In the genomic region with DNA sequence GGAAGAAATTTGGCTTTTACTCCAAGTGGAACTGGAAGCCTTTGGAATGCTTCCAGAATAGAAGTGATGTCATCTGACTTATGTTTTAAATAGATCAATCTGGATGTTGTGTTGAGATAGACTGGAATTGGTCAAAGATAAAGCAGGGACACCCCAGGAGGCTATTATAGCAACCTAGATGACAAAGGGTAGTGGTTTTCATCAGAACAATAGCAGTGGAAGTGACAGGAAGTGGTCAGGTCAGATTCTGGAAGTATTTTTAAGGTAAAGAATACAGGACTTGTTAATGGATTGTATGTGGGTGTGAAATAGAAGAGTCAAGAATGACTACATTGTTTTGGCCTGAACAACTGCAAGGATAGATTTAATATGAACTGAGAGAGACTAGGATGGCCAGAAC, we compare ENCODE assay signal across 25 cellular contexts.
"Had no signal": no experiment of that assay in that cellular context is flagged by ENCODE, and none has a peak within 500 bp of the region (broad histone marks: within the 10 kb centered on the region; RNA-seq: fewer than 3 reads in every experiment).

No MANE protein-coding gene starts in this region.

- H3K9me3 ChIP-seq: gastroesophageal sphincter, heart left ventricle, mucosa of descending colon, suprapubic skin, transverse colon, uterus had no signal

- DNase-seq: activated CD4-positive, alpha-beta memory T cell treated with anti-CD3 and anti-CD28 coated beads, Interleukin-2, amount 10 ng/mL, durations not matched to agents 7 days and 5 days; activated CD4-positive, alpha-beta T cell treated with anti-CD3 and anti-CD28 coated beads, Interleukin-2, amount 10 ng/mL, durations not matched to agents 24 days and 14 days; activated effector memory CD4-positive, alpha-beta T cell treated with Interleukin-2 at 50 U/mL for 16 hours; activated naive CD4-positive, alpha-beta T cell treated with anti-CD3 and anti-CD28 coated beads for 36 hours; activated naive CD8-positive, alpha-beta T cell treated with anti-CD3 and anti-CD28 coated beads, Interleukin-2, amount 10 ng/mL, durations not matched to agents 7 days and 5 days; activated T-cell treated with anti-CD3 and anti-CD28 coated beads, Interleukin-2, amount 50 U/mL, for 72 hours; amniotic stem cell; caudate nucleus; effector CD8-positive, alpha-beta T cell; heart left ventricle; left cardiac atrium; mesenchymal stem cell; mucosa of descending colon; occipital lobe; small intestine; stimulated activated CD4-positive, alpha-beta T cell treated with anti-CD3 and anti-CD28 coated beads, Interleukin-2, amount 100 ng/mL, for 24 hours; stimulated activated naive CD8-positive, alpha-beta T cell treated with anti-CD3 and anti-CD28 coated beads, Interleukin-15, amount 100 ng/mL, for 72 hours; transverse colon; uterus had no signal

- H3K27ac ChIP-seq: gastroesophageal sphincter, heart left ventricle, suprapubic skin, transverse colon, uterus, VCaP had no signal

- H3K4me3 ChIP-seq: gastroesophageal sphincter, heart left ventricle, mucosa of descending colon, suprapubic skin, transverse colon, uterus had no signal

- ATAC-seq: activated CD4-positive, CD25-positive, alpha-beta regulatory T cell treated with anti-CD3 and anti-CD28 coated beads, Interleukin-2, amount 50 U/mL, for 24 hours; activated T-cell treated with anti-CD3 and anti-CD28 coated beads, Interleukin-2, amount 50 U/mL, for 72 hours; gastroesophageal sphincter; heart left ventricle; left cardiac atrium; mucosa of descending colon; sciatic nerve; stimulated activated effector memory CD8-positive, alpha-beta T cell treated with anti-CD3 and anti-CD28 coated beads, Interleukin-12 subunit alpha, Interleukin-12 subunit beta, amount 100 ng/mL, for 72 hours; stimulated activated naive CD8-positive, alpha-beta T cell treated with anti-CD3 and anti-CD28 coated beads, Interleukin-15, amount 100 ng/mL, for 72 hours had no signal

- H3K27me3 ChIP-seq: gastroesophageal sphincter, heart left ventricle, suprapubic skin, transverse colon, uterus had no signal

- H3K4me1 ChIP-seq: gastroesophageal sphincter, heart left ventricle, suprapubic skin, transverse colon, uterus had no signal

- H3K36me3 ChIP-seq: gastroesophageal sphincter, heart left ventricle, suprapubic skin, transverse colon, uterus had no signal
